In the genomic region with DNA sequence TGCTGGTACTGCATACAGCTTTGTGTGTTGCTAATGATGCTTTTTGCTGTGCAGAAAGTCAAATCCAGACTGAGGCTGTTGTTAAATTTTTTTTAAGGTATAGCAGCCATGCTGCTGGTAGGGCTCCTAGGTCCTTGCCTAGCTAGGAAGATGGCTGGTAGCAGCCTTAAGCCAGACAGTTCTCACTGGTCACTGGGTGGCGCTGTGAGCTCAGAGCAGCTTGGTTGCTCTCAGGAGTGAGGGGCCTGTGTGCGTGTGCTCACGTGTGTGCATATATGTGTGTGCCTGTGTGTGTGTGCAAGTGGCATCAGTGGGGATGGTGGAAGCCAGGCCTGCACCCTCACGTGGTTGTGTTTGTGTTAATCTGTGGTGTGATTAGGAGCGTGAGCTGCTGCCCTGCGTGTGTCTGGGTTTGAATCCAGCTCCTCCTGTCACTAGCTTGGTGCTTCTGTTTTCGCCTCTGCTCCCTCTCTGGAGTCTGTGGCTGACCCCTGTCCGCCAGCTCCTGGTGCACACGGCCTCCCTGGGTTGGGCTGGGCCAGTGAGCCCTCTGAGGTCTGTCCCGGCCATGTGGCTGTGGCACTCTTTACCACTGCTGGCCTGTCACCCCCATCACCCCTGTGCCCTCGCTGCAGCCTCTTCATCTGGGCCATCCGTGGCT, we compare ENCODE assay signal across 1 cellular context.
TF ChIP-seq lines count a peak whose summit lies in the region.

No MANE protein-coding gene starts in this region.

TF ChIP-seq in GM23338, 12 proteins besides CTCF, POLR2A, EP300 and RAD21 (continued from another document):
- TF ChIP-seq ETS1 (IDR thresholded peaks at IDR 0.05), result no peak
- TF ChIP-seq EZH2 (IDR thresholded peaks at IDR 0.05; ENCODE audit: low read depth, unreplicated experiment), result no peak
- TF ChIP-seq, protein P1, sequence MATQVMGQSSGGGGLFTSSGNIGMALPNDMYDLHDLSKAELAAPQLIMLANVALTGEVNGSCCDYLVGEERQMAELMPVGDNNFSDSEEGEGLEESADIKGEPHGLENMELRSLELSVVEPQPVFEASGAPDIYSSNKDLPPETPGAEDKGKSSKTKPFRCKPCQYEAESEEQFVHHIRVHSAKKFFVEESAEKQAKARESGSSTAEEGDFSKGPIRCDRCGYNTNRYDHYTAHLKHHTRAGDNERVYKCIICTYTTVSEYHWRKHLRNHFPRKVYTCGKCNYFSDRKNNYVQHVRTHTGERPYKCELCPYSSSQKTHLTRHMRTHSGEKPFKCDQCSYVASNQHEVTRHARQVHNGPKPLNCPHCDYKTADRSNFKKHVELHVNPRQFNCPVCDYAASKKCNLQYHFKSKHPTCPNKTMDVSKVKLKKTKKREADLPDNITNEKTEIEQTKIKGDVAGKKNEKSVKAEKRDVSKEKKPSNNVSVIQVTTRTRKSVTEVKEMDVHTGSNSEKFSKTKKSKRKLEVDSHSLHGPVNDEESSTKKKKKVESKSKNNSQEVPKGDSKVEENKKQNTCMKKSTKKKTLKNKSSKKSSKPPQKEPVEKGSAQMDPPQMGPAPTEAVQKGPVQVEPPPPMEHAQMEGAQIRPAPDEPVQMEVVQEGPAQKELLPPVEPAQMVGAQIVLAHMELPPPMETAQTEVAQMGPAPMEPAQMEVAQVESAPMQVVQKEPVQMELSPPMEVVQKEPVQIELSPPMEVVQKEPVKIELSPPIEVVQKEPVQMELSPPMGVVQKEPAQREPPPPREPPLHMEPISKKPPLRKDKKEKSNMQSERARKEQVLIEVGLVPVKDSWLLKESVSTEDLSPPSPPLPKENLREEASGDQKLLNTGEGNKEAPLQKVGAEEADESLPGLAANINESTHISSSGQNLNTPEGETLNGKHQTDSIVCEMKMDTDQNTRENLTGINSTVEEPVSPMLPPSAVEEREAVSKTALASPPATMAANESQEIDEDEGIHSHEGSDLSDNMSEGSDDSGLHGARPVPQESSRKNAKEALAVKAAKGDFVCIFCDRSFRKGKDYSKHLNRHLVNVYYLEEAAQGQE (IDR thresholded peaks at IDR 0.05; ENCODE audit: unreplicated experiment), result no peak
- TF ChIP-seq ZNF462 (CRISPR knock-in tag; IDR thresholded peaks at IDR 0.05), result no peak
- TF ChIP-seq EZH2phosphoT487 (IDR thresholded peaks at IDR 0.05; ENCODE audit: unreplicated experiment), result no peak
- TF ChIP-seq ZNF114 (CRISPR knock-in tag; IDR thresholded peaks at IDR 0.05), result no peak
